Comparison of ENCODE assay signal across 9 cellular contexts in genomic region chr1:5509664-5510452, GRCh38.
DNase-seq lines count a peak whose midpoint lies in the region; ATAC-seq and TF ChIP-seq lines count a peak whose summit lies in the region.
"Had no signal": no experiment of that assay in that cellular context is flagged by ENCODE, and none has a peak within 500 bp of the region (broad histone marks: within the 10 kb centered on the region; RNA-seq: fewer than 3 reads in every experiment).

No MANE protein-coding gene starts in this region.

- H3K36me3 ChIP-seq in SK-N-SH (replicated peaks in 1 of 2; ENCODE audit: control insufficient read depth in 1 of 2, insufficient read depth in 2 of 2, low read length in 1 of 2) (no peaks in the 10 kb centered on the region), upper lobe of right lung (no peaks in the 10 kb centered on the region)

- no peaks in the 10 kb centered on the region for H3K9me3 ChIP-seq in CD4-positive, alpha-beta T cell (ENCODE audit: control insufficient read depth, low read length)
- no peaks in the 10 kb centered on the region for H3K9me3 ChIP-seq in SK-N-SH
- H3K9me3 ChIP-seq in upper lobe of right lung = no peaks in the 10 kb centered on the region

- no peaks in the 10 kb centered on the region for H3K9me2 ChIP-seq in SK-N-SH

- no peaks in the 10 kb centered on the region for H3K79me2 ChIP-seq in SK-N-SH (ENCODE audit: insufficient read depth)

- H3K4me3 ChIP-seq in SK-N-SH (ENCODE audit: low read depth in 2 of 2, low read length in 1 of 2) = no peak overlapping the region; a peak in 1 of 4 replicates
- H3K4me3 ChIP-seq in upper lobe of right lung = no peak overlapping the region

- TF ChIP-seq CTCF in CD4-positive, alpha-beta T cell (IDR thresholded peaks at IDR 0.05) = peak; percentile 98
- peak; percentile 66 for TF ChIP-seq CTCF in SK-N-SH (IDR thresholded peaks at IDR 0.05)
- TF ChIP-seq CTCF in glutamatergic neuron (IDR thresholded peaks at IDR 0.05; ENCODE audit: partially characterized antibody, unreplicated experiment) = peak; percentile 87
- peak; percentile 99 for TF ChIP-seq CTCF in upper lobe of right lung (IDR thresholded peaks at IDR 0.05)

- no peak overlapping the region for H3K4me2 ChIP-seq in SK-N-SH

- no peaks in the 10 kb centered on the region for H3K9me3 Mint-ChIP-seq in CD4-positive, alpha-beta T cell
- H3K9me3 Mint-ChIP-seq in glutamatergic neuron (ENCODE audit: unreplicated experiment) = peaks cover 6% of the 10 kb centered on the region
- H3K9me3 Mint-ChIP-seq: IgD-negative memory B cell had no signal

- no peaks in the 10 kb centered on the region for H4K20me1 ChIP-seq in SK-N-SH (ENCODE audit: insufficient read depth)

- ATAC-seq in CD4-positive, alpha-beta T cell (ENCODE audit: poor library complexity) = peak; percentile 62
- peak; percentile 47 for ATAC-seq in HG02981 (IDR thresholded peaks at IDR 0.05; ENCODE audit: unreplicated experiment)
- ATAC-seq in upper lobe of right lung = peak; percentile 74

- WGBS in SK-N-SH (ENCODE audit: low lambda C conversion rate) = 25% methylated on average over 19 of the region's 21 CpGs

- CTCF ChIA-PET in CD4-positive, alpha-beta T cell (lab: Charles Lee) = interaction anchor here (2.2 kb wide), 1 partner anchor 465 kb away, joined by 10 read pairs; no protein-coding TSS in a partner anchor
- CTCF ChIA-PET in SK-N-SH (lab: Yijun Ruan, JAX) = interaction anchor here (0.6 to 8.8 kb wide), 61 partner anchors 10 to 858 kb away, joined by 3 to 138 read pairs (median 4); partner anchors contain the start of gene AJAP1

- no peak overlapping the region for H3K4me3 Mint-ChIP-seq in CD4-positive, alpha-beta T cell
- H3K4me3 Mint-ChIP-seq in glutamatergic neuron (ENCODE audit: unreplicated experiment) = no peak overlapping the region
- H3K4me3 Mint-ChIP-seq: IgD-negative memory B cell had no signal

- H3K27me3 ChIP-seq in CD4-positive, alpha-beta T cell (ENCODE audit: control insufficient read depth, insufficient read depth, low read length) = no peaks in the 10 kb centered on the region
- H3K27me3 ChIP-seq in SK-N-SH (ENCODE audit: insufficient read depth) = no peaks in the 10 kb centered on the region
- peaks cover 31% of the 10 kb centered on the region for H3K27me3 ChIP-seq in upper lobe of right lung

- H3K4me1 ChIP-seq in SK-N-SH (ENCODE audit: control insufficient read depth in 1 of 2, insufficient read depth in 2 of 2, low read depth in 1 of 2, low read length in 1 of 2) = peaks cover 0 to 36% of the 10 kb centered on the region in 2 experiments; a peak in 1 of 4 replicates
- no peaks in the 10 kb centered on the region for H3K4me1 ChIP-seq in upper lobe of right lung

- peak; percentile 44 to 81 (median 64) for DNase-seq in CD4-positive, alpha-beta T cell
- DNase-seq in SK-N-SH (peak; percentile 90), activated gamma-delta T cell treated with Interleukin-2 at 50 U/mL for 16 hours (peak; percentile 75), glutamatergic neuron (peak; percentile 69), pons (ENCODE audit: low spot score) (peak; percentile 19), upper lobe of right lung (peak; percentile 81), GOT3 (lab: John Stamatoyannopoulos, UW) (no peak)

- intact Hi-C loops in CD4-positive, alpha-beta T cell (cut with DNase I, micrococcal nuclease) = loop anchor here (1.0 to 5.0 kb wide), 4 partner anchors 235 to 737 kb away; no protein-coding TSS in a partner anchor
- intact Hi-C loops in upper lobe of right lung (cut with DNase I) = loop anchor here (10.0 kb wide), 1 partner anchor 235 kb away; no protein-coding TSS in a partner anchor

- peaks cover 4% of the 10 kb centered on the region for H3K4me1 Mint-ChIP-seq in CD4-positive, alpha-beta T cell (ENCODE audit: low read depth)
- no peaks in the 10 kb centered on the region for H3K4me1 Mint-ChIP-seq in glutamatergic neuron (ENCODE audit: low read depth, unreplicated experiment)

- POLR2A ChIA-PET in CD4-positive, alpha-beta T cell (lab: Charles Lee) = interaction anchor here (0.8 kb wide), 1 partner anchor 465 kb away, joined by 3 read pairs; no protein-coding TSS in a partner anchor
- POLR2A ChIA-PET in SK-N-SH (lab: Yijun Ruan, JAX) = interaction anchor here (0.7 kb wide), 1 partner anchor 235 kb away, joined by 3 read pairs; no protein-coding TSS in a partner anchor

- peak; percentile 73 for TF ChIP-seq RAD21 in SK-N-SH (IDR thresholded peaks at IDR 0.05; ENCODE audit: low read length)

- H3K27ac ChIP-seq in CD4-positive, alpha-beta T cell (ENCODE audit: low read depth, low read length) = no peak overlapping the region
- H3K27ac ChIP-seq in SK-N-SH (ENCODE audit: low read depth in 2 of 2, low read length in 1 of 2) (no peak overlapping the region), upper lobe of right lung (no peak overlapping the region)

- H3K36me3 Mint-ChIP-seq in CD4-positive, alpha-beta T cell (ENCODE audit: low read depth) = no peaks in the 10 kb centered on the region
- no peaks in the 10 kb centered on the region for H3K36me3 Mint-ChIP-seq in glutamatergic neuron (ENCODE audit: unreplicated experiment)
- H3K36me3 Mint-ChIP-seq: IgD-negative memory B cell had no signal

- H3K9ac ChIP-seq in SK-N-SH = no peak overlapping the region

- H3K27me3 Mint-ChIP-seq in CD4-positive, alpha-beta T cell = peaks cover 12% of the 10 kb centered on the region
- H3K27me3 Mint-ChIP-seq in glutamatergic neuron (ENCODE audit: unreplicated experiment) = peaks cover 2% of the 10 kb centered on the region

- H3F3A ChIP-seq in SK-N-SH (replicated peaks; ENCODE audit: insufficient read depth) = no peaks in the 10 kb centered on the region

- H3K27ac Mint-ChIP-seq in CD4-positive, alpha-beta T cell = no peak overlapping the region
- H3K27ac Mint-ChIP-seq in glutamatergic neuron (ENCODE audit: unreplicated experiment) = no peak overlapping the region
- H3K27ac Mint-ChIP-seq: IgD-negative memory B cell had no signal

- no peak overlapping the region for H2AFZ ChIP-seq in SK-N-SH (ENCODE audit: low read depth)

- no peak for TF ChIP-seq EP300 in SK-N-SH (IDR thresholded peaks at IDR 0.05; ENCODE audit: borderline replicate concordance in 1 of 2, low read depth in 1 of 2, low read length in 1 of 2)

TF ChIP-seq in SK-N-SH, 30 proteins besides CTCF, POLR2A, EP300 and RAD21:
- TF ChIP-seq RCOR1 (IDR thresholded peaks at IDR 0.05; ENCODE audit: low read length) (no peak), SMC3 (IDR thresholded peaks at IDR 0.05; ENCODE audit: low read depth, low read length) (peak; percentile 71), YY1 (IDR thresholded peaks at IDR 0.05; ENCODE audit: low read depth) (no peak)
- TF ChIP-seq, protein P1, sequence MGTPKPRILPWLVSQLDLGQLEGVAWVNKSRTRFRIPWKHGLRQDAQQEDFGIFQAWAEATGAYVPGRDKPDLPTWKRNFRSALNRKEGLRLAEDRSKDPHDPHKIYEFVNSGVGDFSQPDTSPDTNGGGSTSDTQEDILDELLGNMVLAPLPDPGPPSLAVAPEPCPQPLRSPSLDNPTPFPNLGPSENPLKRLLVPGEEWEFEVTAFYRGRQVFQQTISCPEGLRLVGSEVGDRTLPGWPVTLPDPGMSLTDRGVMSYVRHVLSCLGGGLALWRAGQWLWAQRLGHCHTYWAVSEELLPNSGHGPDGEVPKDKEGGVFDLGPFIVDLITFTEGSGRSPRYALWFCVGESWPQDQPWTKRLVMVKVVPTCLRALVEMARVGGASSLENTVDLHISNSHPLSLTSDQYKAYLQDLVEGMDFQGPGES (IDR thresholded peaks at IDR 0.05; ENCODE audit: low read depth, low read length) = no peak
- TF ChIP-seq, protein P2, sequence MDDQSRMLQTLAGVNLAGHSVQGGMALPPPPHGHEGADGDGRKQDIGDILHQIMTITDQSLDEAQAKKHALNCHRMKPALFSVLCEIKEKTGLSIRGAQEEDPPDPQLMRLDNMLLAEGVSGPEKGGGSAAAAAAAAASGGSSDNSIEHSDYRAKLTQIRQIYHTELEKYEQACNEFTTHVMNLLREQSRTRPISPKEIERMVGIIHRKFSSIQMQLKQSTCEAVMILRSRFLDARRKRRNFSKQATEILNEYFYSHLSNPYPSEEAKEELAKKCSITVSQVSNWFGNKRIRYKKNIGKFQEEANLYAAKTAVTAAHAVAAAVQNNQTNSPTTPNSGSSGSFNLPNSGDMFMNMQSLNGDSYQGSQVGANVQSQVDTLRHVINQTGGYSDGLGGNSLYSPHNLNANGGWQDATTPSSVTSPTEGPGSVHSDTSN (IDR thresholded peaks at IDR 0.05) = no peak
